Comparison of ENCODE assay signal across 7 cellular contexts in the genomic region with DNA sequence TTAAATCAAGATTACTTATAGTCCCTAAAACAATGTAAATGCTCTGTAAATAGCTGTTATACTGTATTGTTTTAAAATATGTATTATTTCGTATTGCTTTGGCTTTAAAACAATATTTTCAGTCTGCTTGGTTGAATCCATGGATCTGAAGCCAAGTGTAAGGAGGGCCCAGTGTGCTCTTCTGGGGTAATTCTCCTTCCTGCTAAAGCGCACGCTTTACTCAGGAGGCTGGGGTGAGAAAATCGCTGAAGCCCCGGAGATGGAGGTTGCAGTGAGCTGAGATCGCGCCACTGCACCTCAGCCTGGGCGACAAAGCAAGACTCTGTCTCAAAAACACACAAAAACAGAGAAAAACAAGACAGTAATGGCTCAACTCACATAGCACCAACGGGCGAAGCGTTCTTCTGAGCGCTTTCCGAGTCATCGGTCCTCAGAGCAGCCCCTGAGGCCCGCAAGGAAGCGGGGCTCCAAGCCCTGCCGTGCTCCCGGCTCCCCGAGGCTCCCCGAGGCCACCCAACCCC. TPM values are rescaled to one million over a fixed set of nuclear protein-coding genes. Genes with fewer than 3 reads are reported as not detected.
DNase-seq lines count a peak whose midpoint lies in the region; ATAC-seq and TF ChIP-seq lines count a peak whose summit lies in the region.
"Had no signal": no experiment of that assay in that cellular context is flagged by ENCODE, and none has a peak within 500 bp of the region (broad histone marks: within the 10 kb centered on the region; RNA-seq: fewer than 3 reads in every experiment).

No MANE protein-coding gene starts in this region.

- ATAC-seq in HG03025 (IDR thresholded peaks at IDR 0.05; ENCODE audit: low FRiP score, unreplicated experiment) (peak; percentile 16), HG03139 (IDR thresholded peaks at IDR 0.05; ENCODE audit: unreplicated experiment) (no peak)

- DNase-seq in Caki2 (ENCODE audit: low read depth), result peak; percentile 40
- DNase-seq in coronary artery (ENCODE audit: low spot score), result no peak
- DNase-seq in pons (ENCODE audit: low spot score), result peak; percentile 26
- DNase-seq in GM03348 (ENCODE audit: low spot score), result no peak

- peak overlapping the region; percentile 11 to 75 for H3K27ac ChIP-seq in coronary artery

- H3K4me3 ChIP-seq in coronary artery, result peak overlapping the region; percentile 81

- TF ChIP-seq CTCF in coronary artery (IDR thresholded peaks at IDR 0.05), result no peak

- in situ Hi-C loops in Caki2 (cut with HindIII; ENCODE audit: low pct_unique_long_range_greater_than_20kb, low sequenced_read_pairs), result no loop called here

RNA-seq across cellular contexts. Expression of a gene that starts 0.4 kb away (rescaled TPM):
- 6.7 and 6.9 TPM in 2 replicates for total RNA-seq in Caki2 (2014; rRNA removed; shearing (Covaris generic); ENCODE audit: low replicate concordance)

RNA-seq across cellular contexts. Expression of a gene that starts 6.7 kb away (rescaled TPM):
- 3.0 and 6.9 TPM in 2 replicates for total RNA-seq in Caki2 (2014; rRNA removed; shearing (Covaris generic); ENCODE audit: low replicate concordance)
- total RNA-seq: RPMI7951 had no signal

RNA-seq across cellular contexts. Expression of a gene that starts 13.1 kb away (rescaled TPM):
- total RNA-seq in Caki2 (2014; rRNA removed; shearing (Covaris generic); ENCODE audit: low replicate concordance), result 8.5 and 9.3 TPM in 2 replicates

RNA-seq across cellular contexts. Expression of a gene that starts 24.9 kb away (rescaled TPM):
- total RNA-seq in Caki2 (2014; rRNA removed; shearing (Covaris generic); ENCODE audit: low replicate concordance), result 48.2 and 70.9 TPM in 2 replicates

RNA-seq across cellular contexts. Expression of a gene that starts 54.2 kb away (rescaled TPM):
- 5.6 and 11.1 TPM in 2 replicates for total RNA-seq in Caki2 (2014; rRNA removed; shearing (Covaris generic); ENCODE audit: low replicate concordance)

Comparison
In these comparisons a context has a peak if more than half of its experiments do, and no peak if none do; other contexts are left out.
1. DNase-seq: peak in Caki2 (single experiment) and pons (single experiment); none in coronary artery (single experiment) and GM03348 (single experiment).